ENCODE assay signal across 27 cellular contexts in the genomic region with DNA sequence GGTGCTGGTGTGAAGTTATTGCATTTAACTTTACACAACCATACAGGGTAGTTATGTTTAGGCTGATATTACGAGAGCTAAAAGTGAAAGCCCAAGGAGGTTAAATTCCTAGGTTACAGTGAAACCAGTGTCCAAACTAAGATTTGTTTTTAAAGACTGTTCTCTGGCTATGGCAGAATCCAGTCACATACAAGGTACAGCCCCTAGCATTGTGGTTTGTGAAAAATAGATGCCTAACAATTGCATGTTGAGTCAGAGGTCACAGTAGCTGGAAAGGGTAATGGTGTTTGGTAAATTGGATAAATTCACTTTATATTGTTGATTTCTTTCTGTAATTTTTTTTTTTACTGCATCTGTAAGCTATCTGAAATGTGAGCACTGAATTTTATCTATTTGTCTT.
DNase-seq lines count a peak whose midpoint lies in the region; ATAC-seq and TF ChIP-seq lines count a peak whose summit lies in the region.
"Had no signal": no experiment of that assay in that cellular context is flagged by ENCODE, and none has a peak within 500 bp of the region (broad histone marks: within the 10 kb centered on the region; RNA-seq: fewer than 3 reads in every experiment).

No MANE protein-coding gene starts in this region.

- no peak for DNase-seq in activated naive CD4-positive, alpha-beta T cell treated with anti-CD3 and anti-CD28 coated beads, Interleukin-2, amount 50 U/mL, for 72 hours (ENCODE audit: low spot score in 2 of 2)
- no peak for DNase-seq in activated naive CD4-positive, alpha-beta T cell treated with Interleukin-2 at 50 U/mL for 16 hours
- no peak for DNase-seq in Panc1 (ENCODE audit: low read depth, low spot score)
- DNase-seq in lung microvascular endothelial cell (ENCODE audit: low read depth in 2 of 2), result peak; percentile 34 to 49
- no peak for DNase-seq in tibial artery
- no peak for DNase-seq in NCI-H526 treated with DMSO at 0.1 percent for 48 hours (lab: John Stamatoyannopoulos, UW)
- DNase-seq: ACHN; body of pancreas; Caco-2; DND-41; erythroblast; gastrocnemius medialis; islet precursor cell; lower lobe of right lung; MG63; NCI-H1417 treated with DMSO at 0.1 percent for 48 hours; NCI-H524; SHP77 treated with DMSO at 0.1 percent for 48 hours; stimulated activated CD4-positive, alpha-beta T cell treated with anti-CD3 and anti-CD28 coated beads, Interleukin-4, amount 100 ng/mL, for 1 hour; SW 1271; upper lobe of right lung had no signal

- no peak overlapping the region for H3K4me3 ChIP-seq in Panc1 (ENCODE audit: low read depth in 2 of 2, low read length in 2 of 2)
- no peak overlapping the region for H3K4me3 ChIP-seq in tibial artery
- H3K4me3 ChIP-seq: BLaER1 treated with 17β-estradiol and CSF1 and Interleukin-3, amounts not matched to agents 10 nM and 100 nM; body of pancreas; gastrocnemius medialis; lower lobe of right lung; MG63; upper lobe of right lung had no signal

- H3K9me3 ChIP-seq in Panc1 (ENCODE audit: control insufficient read depth, insufficient read depth, low read depth, low read length), result peaks cover 10% of the 10 kb centered on the region; the same call in 1 of the 2 replicates
- H3K9me3 ChIP-seq in tibial artery, result no peaks in the 10 kb centered on the region
- H3K9me3 ChIP-seq: body of pancreas, gastrocnemius medialis, lower lobe of right lung, MG63, neutrophil, upper lobe of right lung had no signal

- H3K27me3 ChIP-seq in Panc1 (ENCODE audit: control insufficient read depth, insufficient read depth, low read length) (no peaks in the 10 kb centered on the region), tibial artery (no peaks in the 10 kb centered on the region)
- H3K27me3 ChIP-seq: BLaER1 treated with 17β-estradiol and CSF1 and Interleukin-3, amounts not matched to agents 10 nM and 100 nM; body of pancreas; gastrocnemius medialis; MG63; neutrophil; upper lobe of right lung had no signal

- peaks cover 6 to 20% of the 10 kb centered on the region in 2 donors for H3K9me3 Mint-ChIP-seq in activated naive CD4-positive, alpha-beta T cell treated with anti-CD3 and anti-CD28 coated beads, Interleukin-2, amount 50 U/mL, for 72 hours
- H3K9me3 Mint-ChIP-seq: activated T-helper 2 cell treated with anti-CD3 and anti-CD28 coated beads, Interferon-gamma antibody, Interleukin-2, Interleukin-4, amounts not matched to agents 10 μg/mL and 5 μg/mL and 100 μg/mL, durations not matched to agents 14 hours and 24 hours and 36 hours had no signal

- H3K27ac ChIP-seq in Panc1 (ENCODE audit: low read length) (peak overlapping the region; percentile 89), tibial artery (peak overlapping the region; percentile 42 to 72)
- H3K27ac ChIP-seq: body of pancreas, lower lobe of right lung, neutrophil, upper lobe of right lung had no signal

- intact Hi-C loops in Panc1 (cut with micrococcal nuclease; ENCODE audit: unreplicated experiment), result loop anchor here (10.0 kb wide), 1 partner anchor 337 kb away; no protein-coding TSS in a partner anchor
- intact Hi-C loops in tibial artery (cut with DNase I; ENCODE audit: low total_unique reads), result loop anchor here (10.0 kb wide), 1 partner anchor 617 kb away; the partner anchor contains the start of gene TBL1XR1

- CTCF ChIA-PET in Panc1 (lab: Charles Lee), result no interaction called here

- H3K27ac Mint-ChIP-seq in activated naive CD4-positive, alpha-beta T cell treated with anti-CD3 and anti-CD28 coated beads, Interleukin-2, amount 50 U/mL, for 72 hours, result no peak overlapping the region
- H3K27ac Mint-ChIP-seq: activated T-helper 2 cell treated with anti-CD3 and anti-CD28 coated beads, Interferon-gamma antibody, Interleukin-2, Interleukin-4, amounts not matched to agents 10 μg/mL and 5 μg/mL and 100 μg/mL, durations not matched to agents 14 hours and 24 hours and 36 hours; IgD-negative memory B cell had no signal

- BruUV-seq in Panc1 (replicated peaks; lab: Mats Ljungman, UMichigan), result no TSS peak

- H3K4me1 ChIP-seq in Panc1 (ENCODE audit: control insufficient read depth, insufficient read depth, low read length), result peaks cover 17% of the 10 kb centered on the region
- peaks cover 0 to 51% (median 23%) of the 10 kb centered on the region in 4 donors for H3K4me1 ChIP-seq in tibial artery
- H3K4me1 ChIP-seq: body of pancreas had no signal

- H3K36me3 ChIP-seq in Panc1 (ENCODE audit: control insufficient read depth, insufficient read depth, low read length), result no peaks in the 10 kb centered on the region
- H3K36me3 ChIP-seq in tibial artery, result no peaks in the 10 kb centered on the region
- H3K36me3 ChIP-seq: BLaER1 treated with 17β-estradiol and CSF1 and Interleukin-3, amounts not matched to agents 10 nM and 100 nM; gastrocnemius medialis; lower lobe of right lung; MG63; neutrophil; upper lobe of right lung had no signal

- TF ChIP-seq CTCF in Panc1 (IDR thresholded peaks at IDR 0.05) (no peak), tibial artery (IDR thresholded peaks at IDR 0.05) (no peak)

- H3K36me3 Mint-ChIP-seq in activated naive CD4-positive, alpha-beta T cell treated with anti-CD3 and anti-CD28 coated beads, Interleukin-2, amount 50 U/mL, for 72 hours, result peaks cover 7 to 48% of the 10 kb centered on the region in 2 donors

- peak; percentile 91 to 96 for ATAC-seq in activated naive CD4-positive, alpha-beta T cell treated with anti-CD3 and anti-CD28 coated beads, Interleukin-2, amount 50 U/mL, for 72 hours
- no peak for ATAC-seq in Panc1
- ATAC-seq in HG02885 (IDR thresholded peaks at IDR 0.05; ENCODE audit: poor library complexity, unreplicated experiment), result no peak
- no peak for ATAC-seq in HG03139 (IDR thresholded peaks at IDR 0.05; ENCODE audit: unreplicated experiment)
- ATAC-seq: body of pancreas, gastrocnemius medialis, lower lobe of right lung, upper lobe of right lung had no signal

- in situ Hi-C loops in Panc1 (cut with HindIII; ENCODE audit: low pct_unique_long_range_greater_than_20kb, low sequenced_read_pairs), result no loop called here

- POLR2A ChIA-PET in Panc1 (lab: Charles Lee), result no interaction called here

Comparison
In these comparisons a context has a peak if more than half of its experiments do, and no peak if none do; other contexts are left out.
1. ATAC-seq: peak in activated naive CD4-positive, alpha-beta T cell treated with anti-CD3 and anti-CD28 coated beads, Interleukin-2, amount 50 U/mL, for 72 hours (2 of 2); none in Panc1 (single experiment), HG02885 (single experiment) and HG03139 (single experiment).
2. DNase-seq: peak in lung microvascular endothelial cell (2 of 2); none in activated naive CD4-positive, alpha-beta T cell treated with anti-CD3 and anti-CD28 coated beads, Interleukin-2, amount 50 U/mL, for 72 hours (0 of 2), activated naive CD4-positive, alpha-beta T cell treated with Interleukin-2 at 50 U/mL for 16 hours (single experiment), Panc1 (single experiment), tibial artery (0 of 2) and NCI-H526 treated with DMSO at 0.1 percent for 48 hours (single experiment).